In the genomic region with DNA sequence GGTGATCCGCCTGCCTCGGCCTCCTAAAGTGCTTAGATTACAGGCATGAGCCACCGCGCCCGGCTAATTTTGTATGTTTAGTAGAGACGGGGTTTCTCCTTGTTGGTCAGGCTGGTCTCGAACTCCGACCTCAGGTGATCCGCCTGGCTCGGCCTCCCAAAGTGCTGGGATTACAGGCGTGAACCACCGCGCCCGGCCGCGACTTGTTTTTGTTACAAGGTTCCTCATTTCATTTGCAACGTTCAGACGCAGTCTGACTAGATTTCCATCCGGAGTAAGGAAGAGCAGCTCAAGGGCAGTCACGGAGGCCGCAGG, we compare ENCODE assay signal across 8 cellular contexts. TPM values are rescaled to one million over a fixed set of nuclear protein-coding genes. Genes with fewer than 3 reads are reported as not detected.
DNase-seq lines count a peak whose midpoint lies in the region; ATAC-seq and TF ChIP-seq lines count a peak whose summit lies in the region.
"Not testable (repeated sequence)": the region's sequence is repeated elsewhere in the genome, so short reads cannot be mapped to it uniquely, and the experiment has no call there.

No MANE protein-coding gene starts in this region.

- H3K9ac ChIP-seq in IMR-90 (ENCODE audit: low read depth, low read length) (peak overlapping the region; percentile 94), SK-N-SH (peak overlapping the region; percentile 92)
- H3K9ac ChIP-seq in neural progenitor cell = not testable (repeated sequence)

- H4K5ac ChIP-seq in IMR-90 (ENCODE audit: low read depth, low read length) = peak overlapping the region; percentile 95

- H3K9me3 ChIP-seq in IMR-90 (ENCODE audit: control insufficient read depth, insufficient read depth, low read length); SK-N-SH; neural progenitor cell (ENCODE audit: low read depth); suprapubic skin: not testable (repeated sequence)

- H3K9me3 Mint-ChIP-seq in CD14-positive monocyte; activated naive CD8-positive, alpha-beta T cell treated with anti-CD3 and anti-CD28 coated beads, Interleukin-2, amount 10 ng/mL, durations not matched to agents 7 days and 5 days; endothelial cell (ENCODE audit: unreplicated experiment); immature natural killer cell; neural progenitor cell: not testable (repeated sequence)

- H3K4me3 Mint-ChIP-seq in CD14-positive monocyte (peak overlapping the region; percentile 86 to 98), endothelial cell (ENCODE audit: unreplicated experiment) (peak overlapping the region; percentile 99), immature natural killer cell (peak overlapping the region; percentile 94 to 99 (median 97)), neural progenitor cell (peak overlapping the region; percentile 93)
- H3K4me3 Mint-ChIP-seq in activated naive CD8-positive, alpha-beta T cell treated with anti-CD3 and anti-CD28 coated beads, Interleukin-2, amount 10 ng/mL, durations not matched to agents 7 days and 5 days = peak overlapping the region; percentile 93

- peak overlapping the region; percentile 5; the same call in 1 of the 2 replicates for H3K23ac ChIP-seq in IMR-90 (ENCODE audit: low read depth, low read length)

- H3K79me2 ChIP-seq in SK-N-SH (ENCODE audit: insufficient read depth) (peaks cover 43% of the 10 kb centered on the region), neural progenitor cell (ENCODE audit: low read depth) (peaks cover 25% of the 10 kb centered on the region)

- H2AFZ ChIP-seq in IMR-90 (replicated peaks; ENCODE audit: low read length, poor library complexity) (peak overlapping the region; percentile 97), SK-N-SH (ENCODE audit: low read depth) (peak overlapping the region; percentile 98), neural progenitor cell (replicated peaks) (peak overlapping the region; percentile 94)

- peak overlapping the region; percentile 62 for H3K4ac ChIP-seq in IMR-90 (ENCODE audit: low read depth, low read length)

- ATAC-seq in IMR-90 (ENCODE audit: low read depth); activated naive CD8-positive, alpha-beta T cell treated with anti-CD3 and anti-CD28 coated beads, Interleukin-2, amount 10 ng/mL, durations not matched to agents 7 days and 5 days (ENCODE audit: low read depth): not testable (repeated sequence)

- H3K36me3 Mint-ChIP-seq in CD14-positive monocyte = peaks cover 23 to 33% of the 10 kb centered on the region in 2 donors
- not testable (repeated sequence) for H3K36me3 Mint-ChIP-seq in activated naive CD8-positive, alpha-beta T cell treated with anti-CD3 and anti-CD28 coated beads, Interleukin-2, amount 10 ng/mL, durations not matched to agents 7 days and 5 days; immature natural killer cell; neural progenitor cell
- H3K36me3 Mint-ChIP-seq in endothelial cell (ENCODE audit: low read depth, unreplicated experiment) = peaks cover 22% of the 10 kb centered on the region

- peak overlapping the region; percentile 90 for H2AK9ac ChIP-seq in IMR-90 (replicated peaks; ENCODE audit: low read depth, low read length, poor library complexity)

- H3K9me2 ChIP-seq in SK-N-SH = not testable (repeated sequence)

- dilution Hi-C loops in IMR-90 (cut with HindIII; ENCODE audit: low sequenced_read_pairs, unreplicated experiment) = not testable (repeated sequence)

- not testable (repeated sequence) for H2BK15ac ChIP-seq in IMR-90 (ENCODE audit: low read depth, low read length)

- 0 out of 2 replicates have a peak overlapping the region, but pooled peaks have one; percentile 48 for H4K91ac ChIP-seq in IMR-90 (ENCODE audit: insufficient read depth, low read depth, low read length)

- CTCF ChIA-PET in IMR-90 (lab: Yijun Ruan, JAX) (interaction anchor here (1.7 kb wide), 1 partner anchor 10 kb away, joined by 4 read pairs; no protein-coding TSS in a partner anchor), SK-N-SH (lab: Yijun Ruan, JAX) (interaction anchor here (1.1 to 1.9 kb wide), 2 partner anchors 10 to 174 kb away, joined by 3 to 13 read pairs; no protein-coding TSS in a partner anchor)

- H3K4me1 Mint-ChIP-seq in CD14-positive monocyte (peaks cover 41% of the 10 kb centered on the region), endothelial cell (ENCODE audit: unreplicated experiment) (peaks cover 37% of the 10 kb centered on the region), immature natural killer cell (peaks cover 38 to 39% of the 10 kb centered on the region in 2 donors), neural progenitor cell (peaks cover 32% of the 10 kb centered on the region)
- peaks cover 17% of the 10 kb centered on the region for H3K4me1 Mint-ChIP-seq in activated naive CD8-positive, alpha-beta T cell treated with anti-CD3 and anti-CD28 coated beads, Interleukin-2, amount 10 ng/mL, durations not matched to agents 7 days and 5 days

- H3K4me1 ChIP-seq in IMR-90 (ENCODE audit: control insufficient read depth, insufficient read depth, low read length); SK-N-SH (ENCODE audit: control insufficient read depth in 1 of 2, insufficient read depth in 2 of 2, low read depth in 1 of 2, low read length in 1 of 2): not testable (repeated sequence)
- H3K4me1 ChIP-seq in neural progenitor cell (peaks cover 11% of the 10 kb centered on the region), suprapubic skin (peaks cover 33% of the 10 kb centered on the region)

- H3K27ac ChIP-seq in IMR-90 (ENCODE audit: insufficient read depth, low read length) = peak overlapping the region; percentile 98
- peak overlapping the region; percentile 93 to 95 for H3K27ac ChIP-seq in SK-N-SH (ENCODE audit: low read depth in 2 of 2, low read length in 1 of 2)
- peak overlapping the region; percentile 65 for H3K27ac ChIP-seq in neural progenitor cell
- peak overlapping the region; percentile 95 for H3K27ac ChIP-seq in suprapubic skin

- H3K4me3 ChIP-seq in IMR-90 (ENCODE audit: insufficient read depth, low read depth, low read length) = peak overlapping the region; percentile 87
- H3K4me3 ChIP-seq in SK-N-SH (ENCODE audit: low read depth in 2 of 2, low read length in 1 of 2) = peak overlapping the region; percentile 77 to 98
- H3K4me3 ChIP-seq in neural progenitor cell = peak overlapping the region; percentile 80
- peak overlapping the region; percentile 75 for H3K4me3 ChIP-seq in suprapubic skin

- DNase-seq in CD14-positive monocyte (ENCODE audit: low spot score) = peak; percentile 59
- DNase-seq in IMR-90; SK-N-SH; activated naive CD8-positive, alpha-beta T cell treated with anti-CD3 and anti-CD28 coated beads, Interleukin-2, amount 10 ng/mL, durations not matched to agents 7 days and 5 days; endothelial cell (ENCODE audit: low spot score); immature natural killer cell; neural progenitor cell (ENCODE audit: low spot score); suprapubic skin (ENCODE audit: low spot score in 2 of 2): not testable (repeated sequence)

- H4K8ac ChIP-seq in IMR-90 (ENCODE audit: low read depth in 2 of 2, low read length in 2 of 2) = peak overlapping the region; percentile 47 to 90

- H3K27me3 Mint-ChIP-seq in CD14-positive monocyte (ENCODE audit: low read depth in 3 of 3); activated naive CD8-positive, alpha-beta T cell treated with anti-CD3 and anti-CD28 coated beads, Interleukin-2, amount 10 ng/mL, durations not matched to agents 7 days and 5 days; endothelial cell (ENCODE audit: unreplicated experiment); neural progenitor cell (ENCODE audit: insufficient read depth, low read depth): not testable (repeated sequence)
- peaks cover 4 to 12% (median 4%) of the 10 kb centered on the region in 3 donors for H3K27me3 Mint-ChIP-seq in immature natural killer cell (ENCODE audit: low read depth in 3 of 3)

- H2BK120ac ChIP-seq in IMR-90 (ENCODE audit: low read depth, low read length) = peak overlapping the region; percentile 27; the same call in 1 of the 2 replicates

- H3K56ac ChIP-seq in IMR-90 (ENCODE audit: extremely low read depth, insufficient read depth, low read length) = peak overlapping the region; percentile 52

- not testable (repeated sequence) for TF ChIP-seq POLR2A in IMR-90 (IDR thresholded peaks at IDR 0.05; ENCODE audit: low read depth, low read length); suprapubic skin (IDR thresholded peaks at IDR 0.05)

- peak overlapping the region; percentile 82 for H3K4me2 ChIP-seq in IMR-90 (ENCODE audit: low read depth, low read length)
- peak overlapping the region; percentile 91 for H3K4me2 ChIP-seq in SK-N-SH
- peak overlapping the region; percentile 90 for H3K4me2 ChIP-seq in neural progenitor cell

- H3K27ac Mint-ChIP-seq in CD14-positive monocyte = peak overlapping the region; percentile 98 to 99 (median 99)
- H3K27ac Mint-ChIP-seq in activated naive CD8-positive, alpha-beta T cell treated with anti-CD3 and anti-CD28 coated beads, Interleukin-2, amount 10 ng/mL, durations not matched to agents 7 days and 5 days = peak overlapping the region; percentile 84
- peak overlapping the region; percentile 94 for H3K27ac Mint-ChIP-seq in endothelial cell (ENCODE audit: unreplicated experiment)
- H3K27ac Mint-ChIP-seq in immature natural killer cell = peak overlapping the region; percentile 93 to 99 (median 97)
- H3K27ac Mint-ChIP-seq in neural progenitor cell = peak overlapping the region; percentile 93

- peak overlapping the region; percentile 45; the same call in 1 of the 2 replicates for H3K18ac ChIP-seq in IMR-90 (ENCODE audit: low read depth, low read length)

- not testable (repeated sequence) for BruUV-seq in IMR-90 (replicated peaks; lab: Mats Ljungman, UMichigan)

- H3F3A ChIP-seq in SK-N-SH (replicated peaks; ENCODE audit: insufficient read depth) (peaks cover 24% of the 10 kb centered on the region), neural progenitor cell (ENCODE audit: low read depth) (peaks cover 31% of the 10 kb centered on the region)

- intact Hi-C loops in CD14-positive monocyte (cut with micrococcal nuclease) = loop anchor here (1.0 to 5.0 kb wide), 3 partner anchors 9 to 48 kb away; partner anchors contain the start of gene WDR47 (in 1 of the 2)
- intact Hi-C loops in IMR-90 (cut with micrococcal nuclease) = not testable (repeated sequence)

- H2BK20ac ChIP-seq in IMR-90 (ENCODE audit: low read depth, low read length) = not testable (repeated sequence)

- H2BK5ac ChIP-seq in IMR-90 (ENCODE audit: low read depth, low read length, poor library complexity, severe bottlenecking) = peak overlapping the region; percentile 68

- H3K14ac ChIP-seq in IMR-90 (replicated peaks; ENCODE audit: low read depth, low read length) = peak overlapping the region; percentile 87

- H3K9me1 ChIP-seq in IMR-90 (ENCODE audit: insufficient read depth, low read length) = not testable (repeated sequence)

- not testable (repeated sequence) for H4K20me1 ChIP-seq in IMR-90 (ENCODE audit: insufficient read depth, low read length); SK-N-SH (ENCODE audit: insufficient read depth); neural progenitor cell (ENCODE audit: low read depth)

- peaks cover 18 to 43% of the 10 kb centered on the region in 2 experiments for H3K79me1 ChIP-seq in IMR-90 (ENCODE audit: low read depth in 1 of 2, low read length in 2 of 2)

- not testable (repeated sequence) for H3K36me3 ChIP-seq in IMR-90 (ENCODE audit: control insufficient read depth, insufficient read depth, low read length); neural progenitor cell
- peaks cover 12% of the 10 kb centered on the region in 2 experiments for H3K36me3 ChIP-seq in SK-N-SH (replicated peaks in 1 of 2; ENCODE audit: control insufficient read depth in 1 of 2, insufficient read depth in 2 of 2, low read length in 1 of 2)
- H3K36me3 ChIP-seq in suprapubic skin = peaks cover 19% of the 10 kb centered on the region

- TF ChIP-seq CTCF in CD14-positive monocyte (IDR thresholded peaks at IDR 0.05); IMR-90 (conservative IDR thresholded peaks at IDR 0.05; ENCODE audit: low read depth, low read length); SK-N-SH (IDR thresholded peaks at IDR 0.05); endothelial cell (IDR thresholded peaks at IDR 0.05; ENCODE audit: unreplicated experiment); neural progenitor cell (IDR thresholded peaks at IDR 0.05); suprapubic skin (IDR thresholded peaks at IDR 0.05): not testable (repeated sequence)

- peak overlapping the region; percentile 52; the same call in 1 of the 2 replicates for H2AK5ac ChIP-seq in IMR-90 (ENCODE audit: low read depth, low read length)

- POLR2A ChIA-PET in IMR-90 (lab: Charles Lee; ENCODE audit: unreplicated experiment) (interaction anchor here (1.2 kb wide), 1 partner anchor 14 kb away, joined by 3 read pairs; the partner anchor contains the start of gene TAF13), SK-N-SH (lab: Yijun Ruan, JAX) (interaction anchor here (0.6 to 2.2 kb wide), 4 partner anchors 10 to 79 kb away, joined by 4 to 29 read pairs (median 6); partner anchors contain the start of gene TAF13)
- POLR2A ChIA-PET in activated naive CD8-positive, alpha-beta T cell treated with anti-CD3 and anti-CD28 coated beads, Interleukin-2, amount 10 ng/mL, durations not matched to agents 7 days and 5 days (lab: Charles Lee) = interaction anchor here (0.9 to 3.3 kb wide), 6 partner anchors 10 to 429 kb away, joined by 3 to 71 read pairs (median 5); partner anchors contain the start of genes CLCC1, HENMT1, PRPF38B and TAF13

- in situ Hi-C loops in IMR-90 (cut with MboI; ENCODE audit: low sequenced_read_pairs) = not testable (repeated sequence)

- not testable (repeated sequence) for H3K27me3 ChIP-seq in IMR-90 (ENCODE audit: control insufficient read depth, insufficient read depth, low read length); SK-N-SH (ENCODE audit: insufficient read depth); neural progenitor cell; suprapubic skin

- WGBS in IMR-90 (ENCODE audit: extremely low coverage in 2 of 2, insufficient read length in 1 of 2), 2 experiments = 7% methylated on average over 3 of the region's 21 CpGs; no CpG with 5 or more reads in 1 of the 2 experiments
- WGBS in SK-N-SH (ENCODE audit: low lambda C conversion rate) = 45% methylated on average over 19 of the region's 21 CpGs
- WGBS in suprapubic skin = 42% methylated on average over 19 of the region's 21 CpGs

- not testable (repeated sequence) for TF ChIP-seq EP300 in SK-N-SH (IDR thresholded peaks at IDR 0.05; ENCODE audit: borderline replicate concordance in 1 of 2, low read depth in 1 of 2, low read length in 1 of 2); suprapubic skin (IDR thresholded peaks at IDR 0.05)

- not testable (repeated sequence) for TF ChIP-seq RAD21 in IMR-90 (IDR thresholded peaks at IDR 0.05; ENCODE audit: low read length); SK-N-SH (IDR thresholded peaks at IDR 0.05; ENCODE audit: low read length)

RNA-seq across cellular contexts. Expression of gene TMEM167B, which starts 0.5 kb away (rescaled TPM):
- polyA plus RNA-seq in CD14-positive monocyte = 10 to 100 TPM; 43.3 to 50.8 TPM
- total RNA-seq in IMR-90 (2012; rRNA removed) = 27.5 and 32.1 TPM in 2 replicates
- 19.2 and 21.6 TPM in 2 replicates for polyA plus RNA-seq in IMR-90 (2012; rRNA removed)
- 5.6 and 6.3 TPM in 2 replicates for polyA plus RNA-seq in IMR-90 (2012; cell fraction: cytosol; rRNA removed)
- polyA plus RNA-seq in IMR-90 (2012; cell fraction: nucleus; rRNA removed; ENCODE audit: low replicate concordance) = 1.5 and 11.9 TPM in 2 replicates
- polyA plus RNA-seq in SK-N-SH (2012; rRNA removed) = 12.7 and 15.1 TPM in 2 replicates
- polyA plus RNA-seq in SK-N-SH (2012; cell fraction: cytosol; rRNA removed) = 14.9 and 15.6 TPM in 2 replicates
- polyA plus RNA-seq in SK-N-SH (2012; cell fraction: nucleus; rRNA removed) = 3.5 and 10.2 TPM in 2 replicates
- total RNA-seq in activated naive CD8-positive, alpha-beta T cell treated with anti-CD3 and anti-CD28 coated beads, Interleukin-2, amount 10 ng/mL, durations not matched to agents 7 days and 5 days = 10 to 100 TPM; 30.9 to 32.5 TPM
- 22.3 TPM for total RNA-seq in endothelial cell (ENCODE audit: unreplicated experiment)
- polyA plus RNA-seq in immature natural killer cell = 10 to 100 TPM; 32.4 to 44.3 (median 44.3) TPM
- 18.5 and 22.1 TPM in 2 replicates for total RNA-seq in neural progenitor cell (ENCODE audit: low replicate concordance)
- 10 to 100 TPM; 28.2 to 35.1 (median 31.0) TPM for total RNA-seq in suprapubic skin

RNA-seq across cellular contexts. Expression of gene TAF13, which starts 14.3 kb away (rescaled TPM):
- 1 to 10 TPM; 1.2 to 5.2 TPM for polyA plus RNA-seq in CD14-positive monocyte
- total RNA-seq in IMR-90 (2012; rRNA removed) = 13.1 and 81.4 TPM in 2 replicates
- polyA plus RNA-seq in IMR-90 (2012; rRNA removed) = 28.0 and 42.5 TPM in 2 replicates
- polyA plus RNA-seq in IMR-90 (2012; cell fraction: cytosol; rRNA removed) = 1.3 and 3.0 TPM in 2 replicates
- 0.79 and 5.5 TPM in 2 replicates for polyA plus RNA-seq in IMR-90 (2012; cell fraction: nucleus; rRNA removed; ENCODE audit: low replicate concordance)
- polyA plus RNA-seq in SK-N-SH (2012; rRNA removed) = 16.0 and 21.9 TPM in 2 replicates
- polyA plus RNA-seq in SK-N-SH (2012; cell fraction: cytosol; rRNA removed) = 32.1 and 65.7 TPM in 2 replicates
- 3.1 and 6.7 TPM in 2 replicates for polyA plus RNA-seq in SK-N-SH (2012; cell fraction: nucleus; rRNA removed)
- 10 to 100 TPM; 17.3 to 19.0 TPM for total RNA-seq in activated naive CD8-positive, alpha-beta T cell treated with anti-CD3 and anti-CD28 coated beads, Interleukin-2, amount 10 ng/mL, durations not matched to agents 7 days and 5 days
- 33.7 TPM for total RNA-seq in endothelial cell (ENCODE audit: unreplicated experiment)
- 1 to 10 TPM; 2.5 to 3.3 (median 2.7) TPM for polyA plus RNA-seq in immature natural killer cell
- total RNA-seq in neural progenitor cell (ENCODE audit: low replicate concordance) = 26.9 and 48.4 TPM in 2 replicates
- 10 to 100 TPM; 10.6 to 33.2 (median 28.0) TPM for total RNA-seq in suprapubic skin

RNA-seq across cellular contexts. Expression of gene ELAPOR1, which starts 23.9 kb away (rescaled TPM):
- not detected for polyA plus RNA-seq in CD14-positive monocyte
- 0.28 and 0.54 TPM in 2 replicates for total RNA-seq in IMR-90 (2012; rRNA removed)
- 1.6 and 1.7 TPM in 2 replicates for polyA plus RNA-seq in IMR-90 (2012; rRNA removed)
- polyA plus RNA-seq in IMR-90 (2012; cell fraction: cytosol; rRNA removed) = 0.73 and 0.91 TPM in 2 replicates
- 1.6 and 2.2 TPM in 2 replicates for polyA plus RNA-seq in IMR-90 (2012; cell fraction: nucleus; rRNA removed; ENCODE audit: low replicate concordance)
- polyA plus RNA-seq in SK-N-SH (2012; rRNA removed) = 1.1 and 1.2 TPM in 2 replicates
- polyA plus RNA-seq in SK-N-SH (2012; cell fraction: cytosol; rRNA removed) = 0.67 and 0.89 TPM in 2 replicates
- 1.7 and 1.9 TPM in 2 replicates for polyA plus RNA-seq in SK-N-SH (2012; cell fraction: nucleus; rRNA removed)
- total RNA-seq in activated naive CD8-positive, alpha-beta T cell treated with anti-CD3 and anti-CD28 coated beads, Interleukin-2, amount 10 ng/mL, durations not matched to agents 7 days and 5 days = 1 to 10 TPM; 5.3 to 6.1 TPM
- total RNA-seq in endothelial cell (ENCODE audit: unreplicated experiment) = 0.26 TPM
- polyA plus RNA-seq in immature natural killer cell = 1 to 10 TPM in 2 of 3 donors, under 1 TPM in 1; 0.54 to 6.2 (median 3.0) TPM
- 1.5 and 2.0 TPM in 2 replicates for total RNA-seq in neural progenitor cell (ENCODE audit: low replicate concordance)
- 10 to 100 TPM; 27.4 to 84.8 (median 46.7) TPM for total RNA-seq in suprapubic skin

RNA-seq across cellular contexts. Expression of gene WDR47, which starts 48.2 kb away (rescaled TPM):
- 1 to 10 TPM; 5.2 to 6.0 TPM for polyA plus RNA-seq in CD14-positive monocyte
- total RNA-seq in IMR-90 (2012; rRNA removed) = 17.4 and 23.3 TPM in 2 replicates
- 7.4 and 8.2 TPM in 2 replicates for polyA plus RNA-seq in IMR-90 (2012; rRNA removed)
- polyA plus RNA-seq in IMR-90 (2012; cell fraction: cytosol; rRNA removed) = 1.5 and 2.0 TPM in 2 replicates
- 3.0 and 15.5 TPM in 2 replicates for polyA plus RNA-seq in IMR-90 (2012; cell fraction: nucleus; rRNA removed; ENCODE audit: low replicate concordance)
- 7.9 and 11.1 TPM in 2 replicates for polyA plus RNA-seq in SK-N-SH (2012; rRNA removed)
- polyA plus RNA-seq in SK-N-SH (2012; cell fraction: cytosol; rRNA removed) = 10.1 and 11.2 TPM in 2 replicates
- polyA plus RNA-seq in SK-N-SH (2012; cell fraction: nucleus; rRNA removed) = 6.9 and 16.4 TPM in 2 replicates
- total RNA-seq in activated naive CD8-positive, alpha-beta T cell treated with anti-CD3 and anti-CD28 coated beads, Interleukin-2, amount 10 ng/mL, durations not matched to agents 7 days and 5 days = 10 to 100 TPM; 12.4 to 14.7 TPM
- 19.4 TPM for total RNA-seq in endothelial cell (ENCODE audit: unreplicated experiment)
- polyA plus RNA-seq in immature natural killer cell = 1 to 10 TPM; 6.0 to 8.0 (median 7.5) TPM
- 8.2 and 17.3 TPM in 2 replicates for total RNA-seq in neural progenitor cell (ENCODE audit: low replicate concordance)
- total RNA-seq in suprapubic skin = 10 to 100 TPM; 45.8 to 89.2 (median 52.9) TPM
